18 cellular contexts compared by ENCODE assay signal in genomic region chr3:147669076-147669475, GRCh38.
"Had no signal": no experiment of that assay in that cellular context is flagged by ENCODE, and none has a peak within 500 bp of the region (broad histone marks: within the 10 kb centered on the region; RNA-seq: fewer than 3 reads in every experiment).

No MANE protein-coding gene starts in this region.

- ATAC-seq: activated T-helper 17 cell treated with anti-CD3 and anti-CD28 coated beads, Interleukin-2, amount 50 U/mL, for 72 hours; PC-3; T-helper 17 cell had no signal

- DNase-seq: activated B cell treated with CpG ODN at 0.5 μM for 24 hours; activated CD4-positive, alpha-beta memory T cell treated with anti-CD3 and anti-CD28 coated beads for 36 hours; activated CD4-positive, alpha-beta T cell treated with anti-CD3 and anti-CD28 coated beads for 1 hour; activated CD4-positive, alpha-beta T cell treated with anti-CD3 and anti-CD28 coated beads, Interleukin-2, amount 10 ng/mL, durations not matched to agents 24 days and 14 days; activated CD8-positive, alpha-beta memory T cell treated with anti-CD3 and anti-CD28 coated beads for 24 hours; activated gamma-delta T cell; activated naive CD4-positive, alpha-beta T cell treated with anti-CD3 and anti-CD28 coated beads for 36 hours; activated T-cell treated with anti-CD3 and anti-CD28 coated beads, Interleukin-2, amount 50 U/mL, for 48 hours; amygdala; NCI-H146; NCI-H187 treated with DMSO at 0.1 percent for 48 hours; NCI-H2081 treated with DMSO at 0.1 percent for 48 hours; NCI-H446; PC-3; SHP77; T-helper 17 cell; T-helper 9 cell had no signal
